ENCODE assay signal across 1 cellular context in the genomic region with DNA sequence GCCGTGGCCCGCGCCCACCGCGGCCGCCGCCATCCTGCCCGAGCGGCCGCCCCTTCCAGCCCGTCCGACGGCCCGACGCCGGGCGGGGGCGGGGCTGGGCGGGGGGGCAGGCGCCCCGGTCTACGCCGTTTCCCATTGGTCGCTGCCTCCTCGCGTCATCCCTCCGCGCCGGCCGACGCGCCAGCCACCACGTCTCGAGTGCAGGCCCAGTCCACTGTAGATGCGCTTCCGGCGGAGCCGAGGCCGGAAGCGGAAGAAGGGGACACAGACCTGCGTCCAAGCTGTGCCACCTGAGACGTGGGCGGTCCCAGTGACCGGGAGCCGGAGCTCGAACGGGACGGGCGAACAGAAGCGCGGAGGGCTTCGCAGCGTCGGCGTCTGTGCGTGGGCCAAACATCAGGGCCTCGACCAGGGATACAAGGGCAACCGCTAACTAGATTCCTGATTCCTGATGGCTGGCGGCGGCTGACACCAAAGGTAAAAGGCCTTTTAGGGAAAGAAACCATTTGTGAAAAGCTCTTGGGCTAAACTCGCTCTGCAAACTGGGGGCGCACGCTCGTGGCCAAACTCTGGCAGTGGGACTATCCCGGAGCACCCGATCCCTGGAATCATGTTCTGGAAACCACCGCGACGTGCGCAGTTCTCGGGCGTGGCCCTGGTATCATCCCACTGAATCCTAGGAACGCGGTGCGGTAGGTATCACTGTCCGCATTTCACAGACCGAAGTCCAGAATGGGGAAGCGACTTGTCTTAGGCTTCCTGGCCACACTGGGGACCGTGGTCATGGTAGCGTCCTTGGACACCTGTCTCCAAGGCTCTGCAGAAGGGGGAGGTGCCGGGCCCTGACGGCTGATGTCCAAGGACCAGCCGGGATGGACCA.
TF ChIP-seq lines count a peak whose summit lies in the region.

A gene (minus strand): TSS at position 84 of the 880 bp plus-strand sequence. CDS start 51 bp downstream, at position 33.

TF ChIP-seq in SK-N-SH, 30 proteins besides CTCF, POLR2A, EP300 and RAD21 (continued from another document):
- TF ChIP-seq, protein P1, sequence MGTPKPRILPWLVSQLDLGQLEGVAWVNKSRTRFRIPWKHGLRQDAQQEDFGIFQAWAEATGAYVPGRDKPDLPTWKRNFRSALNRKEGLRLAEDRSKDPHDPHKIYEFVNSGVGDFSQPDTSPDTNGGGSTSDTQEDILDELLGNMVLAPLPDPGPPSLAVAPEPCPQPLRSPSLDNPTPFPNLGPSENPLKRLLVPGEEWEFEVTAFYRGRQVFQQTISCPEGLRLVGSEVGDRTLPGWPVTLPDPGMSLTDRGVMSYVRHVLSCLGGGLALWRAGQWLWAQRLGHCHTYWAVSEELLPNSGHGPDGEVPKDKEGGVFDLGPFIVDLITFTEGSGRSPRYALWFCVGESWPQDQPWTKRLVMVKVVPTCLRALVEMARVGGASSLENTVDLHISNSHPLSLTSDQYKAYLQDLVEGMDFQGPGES (IDR thresholded peaks at IDR 0.05; ENCODE audit: low read depth, low read length), result no peak
- no peak for TF ChIP-seq FOXM1 (IDR thresholded peaks at IDR 0.05; ENCODE audit: low read depth)
- TF ChIP-seq MXI1 (IDR thresholded peaks at IDR 0.05; ENCODE audit: low read depth, low read length), result peak; percentile 90
- TF ChIP-seq FOSL2 (IDR thresholded peaks at IDR 0.05; ENCODE audit: borderline replicate concordance, low read depth), result no peak
- TF ChIP-seq, protein P2, sequence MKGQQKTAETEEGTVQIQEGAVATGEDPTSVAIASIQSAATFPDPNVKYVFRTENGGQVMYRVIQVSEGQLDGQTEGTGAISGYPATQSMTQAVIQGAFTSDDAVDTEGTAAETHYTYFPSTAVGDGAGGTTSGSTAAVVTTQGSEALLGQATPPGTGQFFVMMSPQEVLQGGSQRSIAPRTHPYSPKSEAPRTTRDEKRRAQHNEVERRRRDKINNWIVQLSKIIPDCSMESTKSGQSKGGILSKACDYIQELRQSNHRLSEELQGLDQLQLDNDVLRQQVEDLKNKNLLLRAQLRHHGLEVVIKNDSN (IDR thresholded peaks at IDR 0.05; ENCODE audit: borderline replicate concordance, low read depth), result no peak
- no peak for TF ChIP-seq EZH2phosphoT487 (IDR thresholded peaks at IDR 0.05; ENCODE audit: borderline replicate concordance, low read depth)
- TF ChIP-seq, protein P3, sequence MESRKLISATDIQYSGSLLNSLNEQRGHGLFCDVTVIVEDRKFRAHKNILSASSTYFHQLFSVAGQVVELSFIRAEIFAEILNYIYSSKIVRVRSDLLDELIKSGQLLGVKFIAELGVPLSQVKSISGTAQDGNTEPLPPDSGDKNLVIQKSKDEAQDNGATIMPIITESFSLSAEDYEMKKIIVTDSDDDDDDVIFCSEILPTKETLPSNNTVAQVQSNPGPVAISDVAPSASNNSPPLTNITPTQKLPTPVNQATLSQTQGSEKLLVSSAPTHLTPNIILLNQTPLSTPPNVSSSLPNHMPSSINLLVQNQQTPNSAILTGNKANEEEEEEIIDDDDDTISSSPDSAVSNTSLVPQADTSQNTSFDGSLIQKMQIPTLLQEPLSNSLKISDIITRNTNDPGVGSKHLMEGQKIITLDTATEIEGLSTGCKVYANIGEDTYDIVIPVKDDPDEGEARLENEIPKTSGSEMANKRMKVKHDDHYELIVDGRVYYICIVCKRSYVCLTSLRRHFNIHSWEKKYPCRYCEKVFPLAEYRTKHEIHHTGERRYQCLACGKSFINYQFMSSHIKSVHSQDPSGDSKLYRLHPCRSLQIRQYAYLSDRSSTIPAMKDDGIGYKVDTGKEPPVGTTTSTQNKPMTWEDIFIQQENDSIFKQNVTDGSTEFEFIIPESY (IDR thresholded peaks at IDR 0.05; ENCODE audit: borderline replicate concordance, low read depth), result no peak
- TF ChIP-seq SIN3A (IDR thresholded peaks at IDR 0.05; ENCODE audit: borderline replicate concordance, low read depth, low read length), result peak; percentile 40; the same call in 1 of the 2 replicates
- TF ChIP-seq ELF1 (IDR thresholded peaks at IDR 0.05), result peak; percentile 96
- 0 out of 2 replicates have a peak, but pooled peaks have one; percentile 33 for TF ChIP-seq YY1 (IDR thresholded peaks at IDR 0.05; ENCODE audit: low read depth)
